1 cellular context compared by ENCODE assay signal in the genomic region with DNA sequence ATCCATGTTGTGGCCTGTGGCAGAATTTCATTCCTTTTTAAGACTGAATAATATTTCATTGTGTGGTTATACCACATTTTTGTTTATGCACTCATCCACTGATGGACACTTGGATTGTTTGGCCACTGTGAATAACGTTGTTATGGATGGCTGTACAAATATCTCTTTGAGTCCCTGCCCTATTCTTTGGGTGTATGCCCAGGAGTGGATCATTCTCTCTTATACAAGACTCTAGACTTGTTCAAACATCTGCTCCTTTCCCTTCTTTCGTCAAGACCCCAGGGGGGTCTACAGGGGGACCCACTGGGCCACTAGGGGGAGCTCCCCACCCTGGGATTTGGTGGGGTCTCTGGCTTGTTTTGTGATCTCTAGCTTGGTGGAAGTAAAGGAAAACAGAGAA.
TF ChIP-seq lines count a peak whose summit lies in the region.

No MANE protein-coding gene starts in this region.

TF ChIP-seq in endothelial cell of umbilical vein, 7 proteins besides CTCF, POLR2A, EP300 and RAD21:
- TF ChIP-seq MYC (IDR thresholded peaks at IDR 0.05; ENCODE audit: low read depth, low read length), result no peak
TF ChIP-seq in endothelial cell of umbilical vein: peak in this region for 0.
